8 cellular contexts compared by ENCODE assay signal in the genomic region with DNA sequence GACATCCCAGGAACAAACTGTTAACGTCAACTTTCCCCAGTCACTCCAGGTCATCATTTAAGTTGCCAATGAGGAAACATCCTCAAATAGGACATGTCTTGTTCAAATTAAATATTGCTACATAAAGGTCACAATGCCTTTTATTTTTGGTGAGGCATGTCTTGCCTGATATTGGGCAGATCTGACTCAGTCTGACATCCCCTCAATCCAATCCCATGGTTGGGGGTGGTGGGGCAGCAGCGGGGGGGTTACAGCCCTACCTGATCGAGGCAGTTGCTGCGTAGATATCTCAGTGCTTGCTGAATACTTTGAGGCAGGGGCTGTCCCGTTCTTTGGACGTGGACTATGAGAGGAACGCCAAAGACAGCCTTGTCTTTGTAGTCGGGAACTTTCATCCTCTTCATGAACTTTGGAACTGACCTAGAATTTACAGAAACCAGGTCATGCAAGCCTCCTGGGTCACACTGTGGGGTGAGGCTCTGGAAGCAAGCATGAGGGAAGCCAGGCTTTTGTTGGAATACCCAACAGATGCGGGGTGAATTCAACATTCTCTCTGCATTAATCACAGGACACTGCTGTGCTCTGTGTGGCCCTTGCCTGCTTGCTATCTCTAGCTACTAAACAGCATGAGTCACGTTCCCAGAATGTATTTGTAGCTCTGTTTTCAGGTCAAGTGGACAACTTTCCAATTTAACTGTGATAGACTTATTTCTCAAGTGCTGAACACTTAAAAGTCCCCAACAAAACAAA.
A peak's percentile ranks its signal among the peaks of the same experiment; 100 is the strongest.
DNase-seq lines count a peak whose midpoint lies in the region; ATAC-seq and TF ChIP-seq lines count a peak whose summit lies in the region.

No MANE protein-coding gene starts in this region.

- H3K4me3 ChIP-seq in RWPE2 (ENCODE audit: severe bottlenecking) (no peak overlapping the region), WERI-Rb-1 (ENCODE audit: low read depth, low read length) (no peak overlapping the region)

- peak overlapping the region; percentile 71 for H3K27ac ChIP-seq in RWPE2 (ENCODE audit: poor library complexity, severe bottlenecking)
- H3K27ac ChIP-seq in WERI-Rb-1, result no peak overlapping the region

- TF ChIP-seq CTCF in RWPE2 (IDR thresholded peaks at IDR 0.05; ENCODE audit: poor library complexity, severe bottlenecking) (no peak), WERI-Rb-1 (IDR thresholded peaks at IDR 0.05; ENCODE audit: low read depth, low read length) (no peak)

- ATAC-seq in RWPE2 (ENCODE audit: low read depth) (peak; percentile 98), HG03039 (IDR thresholded peaks at IDR 0.05; ENCODE audit: unreplicated experiment) (no peak)

- H3K4me1 ChIP-seq in RWPE2 (ENCODE audit: insufficient read depth, poor library complexity, severe bottlenecking), result peaks cover 19% of the 10 kb centered on the region

- DNase-seq in EH (ENCODE audit: low read depth) (peak; percentile 99), RWPE2 (ENCODE audit: low spot score) (peak; percentile 72), glomerular endothelial cell (ENCODE audit: extremely low read depth, low read depth, low spot score) (peak; percentile 91), pulmonary artery endothelial cell (ENCODE audit: low read depth, low spot score) (peak; percentile 95), NCI-H2171 treated with DMSO at 0.1 percent for 48 hours (lab: John Stamatoyannopoulos, UW) (no peak), WERI-Rb-1 (no peak), DMS114 treated with DMSO at 0.1 percent for 48 hours (lab: John Stamatoyannopoulos, UW; ENCODE audit: unreplicated experiment) (no peak)

- H3K27me3 ChIP-seq in RWPE2 (ENCODE audit: insufficient read depth, poor library complexity, severe bottlenecking) (no peaks in the 10 kb centered on the region), WERI-Rb-1 (ENCODE audit: insufficient read depth, low read depth, severe bottlenecking) (no peaks in the 10 kb centered on the region)

- H3K36me3 ChIP-seq in RWPE2 (ENCODE audit: low read depth), result peaks cover 52% of the 10 kb centered on the region
- H3K36me3 ChIP-seq in WERI-Rb-1, result no peaks in the 10 kb centered on the region

- H3K9me3 ChIP-seq in RWPE2 (ENCODE audit: severe bottlenecking) (no peaks in the 10 kb centered on the region), WERI-Rb-1 (ENCODE audit: severe bottlenecking) (no peaks in the 10 kb centered on the region)

Comparison
In these comparisons a context has a peak if more than half of its experiments do, and no peak if none do; other contexts are left out.
1. DNase-seq: peak in EH (single experiment), RWPE2 (single experiment), glomerular endothelial cell (single experiment) and pulmonary artery endothelial cell (single experiment); none in NCI-H2171 treated with DMSO at 0.1 percent for 48 hours (single experiment), WERI-Rb-1 (single experiment) and DMS114 treated with DMSO at 0.1 percent for 48 hours (single experiment).